ENCODE assay signal across 8 cellular contexts in the genomic region with DNA sequence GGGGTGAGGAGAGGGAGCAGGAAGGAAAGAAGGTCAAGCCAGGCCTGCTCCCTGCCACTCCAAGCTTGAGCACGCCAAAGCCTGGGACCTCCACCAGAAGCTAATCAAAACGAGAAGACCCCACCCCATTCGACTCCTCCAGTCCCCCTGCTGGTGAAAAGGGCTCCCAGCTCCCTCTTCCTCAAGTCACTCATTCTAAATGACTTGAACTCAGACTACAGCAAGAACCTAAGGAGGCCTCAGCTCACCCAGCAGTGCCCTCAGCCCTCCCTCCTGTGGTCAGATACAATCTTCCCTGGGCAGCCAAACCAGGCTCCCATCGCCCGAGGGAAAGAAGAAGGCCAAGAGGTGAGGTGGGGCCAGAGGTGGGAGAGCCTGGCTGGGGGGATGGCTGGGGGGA. TPM values are rescaled to one million over a fixed set of nuclear protein-coding genes. Genes with fewer than 3 reads are reported as not detected.
DNase-seq lines count a peak whose midpoint lies in the region; ATAC-seq, FAIRE-seq and TF ChIP-seq lines count a peak whose summit lies in the region.

No MANE protein-coding gene starts in this region.

- peaks cover 2% of the 10 kb centered on the region for H3K36me3 Mint-ChIP-seq in activated naive CD4-positive, alpha-beta T cell treated with anti-CD3 and anti-CD28 coated beads, Interleukin-2, amount 50 U/mL, for 24 hours
- peaks cover 37% of the 10 kb centered on the region for H3K36me3 Mint-ChIP-seq in activated naive CD8-positive, alpha-beta T cell treated with anti-CD3 and anti-CD28 coated beads, Interleukin-2, amount 10 ng/mL, durations not matched to agents 7 days and 5 days
- H3K36me3 Mint-ChIP-seq in type B pancreatic cell, result no peaks in the 10 kb centered on the region

- TF ChIP-seq CTCF in type B pancreatic cell (conservative IDR thresholded peaks at IDR 0.05), result peak; percentile 59

- ATAC-seq in activated naive CD8-positive, alpha-beta T cell treated with anti-CD3 and anti-CD28 coated beads, Interleukin-2, amount 10 ng/mL, durations not matched to agents 7 days and 5 days (ENCODE audit: low read depth), result peak; percentile 45

- peak overlapping the region; percentile 80 for H3K27ac Mint-ChIP-seq in activated naive CD4-positive, alpha-beta T cell treated with anti-CD3 and anti-CD28 coated beads, Interleukin-2, amount 50 U/mL, for 24 hours
- peak overlapping the region; percentile 95 for H3K27ac Mint-ChIP-seq in activated naive CD8-positive, alpha-beta T cell treated with anti-CD3 and anti-CD28 coated beads, Interleukin-2, amount 10 ng/mL, durations not matched to agents 7 days and 5 days
- H3K27ac Mint-ChIP-seq in type B pancreatic cell, result no peak overlapping the region

- POLR2A ChIA-PET in activated naive CD8-positive, alpha-beta T cell treated with anti-CD3 and anti-CD28 coated beads, Interleukin-2, amount 10 ng/mL, durations not matched to agents 7 days and 5 days (lab: Charles Lee), result interaction anchor here (2.3 to 18.4 kb wide), 4 partner anchors 7 to 31 kb away, joined by 13 to 465 read pairs (median 228); a partner anchor contains a TSS

- H3K27me3 Mint-ChIP-seq in activated naive CD4-positive, alpha-beta T cell treated with anti-CD3 and anti-CD28 coated beads, Interleukin-2, amount 50 U/mL, for 24 hours, result no peaks in the 10 kb centered on the region
- no peaks in the 10 kb centered on the region for H3K27me3 Mint-ChIP-seq in activated naive CD8-positive, alpha-beta T cell treated with anti-CD3 and anti-CD28 coated beads, Interleukin-2, amount 10 ng/mL, durations not matched to agents 7 days and 5 days
- no peaks in the 10 kb centered on the region for H3K27me3 Mint-ChIP-seq in type B pancreatic cell

- H3K4me3 Mint-ChIP-seq in activated naive CD4-positive, alpha-beta T cell treated with anti-CD3 and anti-CD28 coated beads, Interleukin-2, amount 50 U/mL, for 24 hours, result peak overlapping the region; percentile 23
- H3K4me3 Mint-ChIP-seq in activated naive CD8-positive, alpha-beta T cell treated with anti-CD3 and anti-CD28 coated beads, Interleukin-2, amount 10 ng/mL, durations not matched to agents 7 days and 5 days, result peak overlapping the region; percentile 84
- no peak overlapping the region for H3K4me3 Mint-ChIP-seq in type B pancreatic cell

- no peaks in the 10 kb centered on the region for H3K9me3 Mint-ChIP-seq in activated naive CD4-positive, alpha-beta T cell treated with anti-CD3 and anti-CD28 coated beads, Interleukin-2, amount 50 U/mL, for 24 hours
- H3K9me3 Mint-ChIP-seq in activated naive CD8-positive, alpha-beta T cell treated with anti-CD3 and anti-CD28 coated beads, Interleukin-2, amount 10 ng/mL, durations not matched to agents 7 days and 5 days, result no peaks in the 10 kb centered on the region
- H3K9me3 Mint-ChIP-seq in type B pancreatic cell, result no peaks in the 10 kb centered on the region

- DNase-seq in activated naive CD4-positive, alpha-beta T cell (lab: John Stamatoyannopoulos, UW), result no peak
- no peak for DNase-seq in activated naive CD8-positive, alpha-beta T cell treated with anti-CD3 and anti-CD28 coated beads, Interleukin-2, amount 10 ng/mL, durations not matched to agents 7 days and 5 days
- DNase-seq in left kidney (ENCODE audit: low read depth, low spot score), result peak; percentile 47
- no peak for DNase-seq in type B pancreatic cell (ENCODE audit: extremely low spot score, unreplicated experiment)
- no peak for DNase-seq in NCI-H446 treated with DMSO at 0.1 percent for 48 hours (lab: John Stamatoyannopoulos, UW)
- DNase-seq in GM19239 (ENCODE audit: insufficient read length, low spot score), result no peak
- no peak for DNase-seq in NCI-H748 (lab: John Stamatoyannopoulos, UW; ENCODE audit: unreplicated experiment)

- H3K4me1 Mint-ChIP-seq in activated naive CD4-positive, alpha-beta T cell treated with anti-CD3 and anti-CD28 coated beads, Interleukin-2, amount 50 U/mL, for 24 hours, result peaks cover 88% of the 10 kb centered on the region
- H3K4me1 Mint-ChIP-seq in activated naive CD8-positive, alpha-beta T cell treated with anti-CD3 and anti-CD28 coated beads, Interleukin-2, amount 10 ng/mL, durations not matched to agents 7 days and 5 days, result peaks cover 82% of the 10 kb centered on the region
- H3K4me1 Mint-ChIP-seq in type B pancreatic cell (ENCODE audit: unreplicated experiment), result peaks cover 38% of the 10 kb centered on the region

- FAIRE-seq in GM19239 (lab: Jason Lieb, UNC), result no peak

RNA-seq across cellular contexts. Expression of a gene that starts 17.4 kb away (rescaled TPM):
- total RNA-seq in activated naive CD8-positive, alpha-beta T cell treated with anti-CD3 and anti-CD28 coated beads, Interleukin-2, amount 10 ng/mL, durations not matched to agents 7 days and 5 days, result 100 to 1,000 TPM; 200 to 215 TPM
- total RNA-seq in type B pancreatic cell (ENCODE audit: low replicate concordance), result 71.5 and 76.1 TPM in 2 replicates

RNA-seq across cellular contexts. Expression of a gene that starts 29.3 kb away (rescaled TPM):
- total RNA-seq in activated naive CD8-positive, alpha-beta T cell treated with anti-CD3 and anti-CD28 coated beads, Interleukin-2, amount 10 ng/mL, durations not matched to agents 7 days and 5 days, result 10 to 100 TPM; 13.4 to 13.9 TPM
- total RNA-seq in type B pancreatic cell (ENCODE audit: low replicate concordance), result 19.7 and 37.4 TPM in 2 replicates

RNA-seq across cellular contexts. Expression of a gene that starts 43.6 kb away (rescaled TPM):
- 1 to 10 TPM in 1 of 2 experiments, under 1 TPM in 1; 0.94 to 1.1 TPM for total RNA-seq in activated naive CD8-positive, alpha-beta T cell treated with anti-CD3 and anti-CD28 coated beads, Interleukin-2, amount 10 ng/mL, durations not matched to agents 7 days and 5 days
- total RNA-seq in type B pancreatic cell (ENCODE audit: low replicate concordance), result 3.7 and 4.9 TPM in 2 replicates
